8 cellular contexts compared by ENCODE assay signal in genomic region chr15:92903956-92904831, GRCh38. TPM values are rescaled to one million over a fixed set of nuclear protein-coding genes. Genes with fewer than 3 reads are reported as not detected.
A peak's percentile ranks its signal among the peaks of the same experiment; 100 is the strongest.
DNase-seq lines count a peak whose midpoint lies in the region; ATAC-seq, FAIRE-seq and TF ChIP-seq lines count a peak whose summit lies in the region.

No MANE protein-coding gene starts in this region.

- H2BK5ac ChIP-seq in H1 (ENCODE audit: low read depth, low read length) (peak overlapping the region; percentile 97), mesenchymal stem cell (ENCODE audit: low read depth, low read length, poor library complexity, severe bottlenecking) (peak overlapping the region; percentile 24)

- H3K27me3 ChIP-seq in Caco-2 (replicated peaks; ENCODE audit: control insufficient read depth, insufficient read depth, low read length) (no peaks in the 10 kb centered on the region), H1 (replicated peaks in 1 of 4; ENCODE audit: control insufficient read depth in 3 of 4, extremely low read depth in 1 of 4, insufficient read depth in 3 of 4, low read length in 3 of 4) (no peaks in the 10 kb centered on the region), mesenchymal stem cell (ENCODE audit: control insufficient read depth in 1 of 2, insufficient read depth in 1 of 2, low read length in 2 of 2) (no peaks in the 10 kb centered on the region)

- H2BK120ac ChIP-seq in H1 (replicated peaks; ENCODE audit: low read depth, low read length): no peak overlapping the region
- no peak overlapping the region for H2BK120ac ChIP-seq in mesenchymal stem cell (ENCODE audit: low read depth, low read length)

- peak; percentile 98 to 99 for TF ChIP-seq POLR2A in H1 (IDR thresholded peaks at IDR 0.05; ENCODE audit: control extremely low read depth in 1 of 2, low read depth in 2 of 2, low read length in 2 of 2)

- peak overlapping the region; percentile 98 for H3K27ac ChIP-seq in H1 (ENCODE audit: low read depth, low read length)
- peak overlapping the region; percentile 100 for H3K27ac ChIP-seq in mesenchymal stem cell (ENCODE audit: low read length, poor library complexity, severe bottlenecking)

- H3K27me3 Mint-ChIP-seq in Caco-2 (ENCODE audit: insufficient read depth, unreplicated experiment): no peaks in the 10 kb centered on the region
- no peaks in the 10 kb centered on the region for H3K27me3 Mint-ChIP-seq in activated CD8-positive, alpha-beta memory T cell treated with anti-CD3 and anti-CD28 coated beads, Interleukin-2, amount 10 ng/mL, durations not matched to agents 7 days and 5 days

- H2BK15ac ChIP-seq in H1 (ENCODE audit: low read length) (no peak overlapping the region), mesenchymal stem cell (ENCODE audit: low read depth, poor library complexity, severe bottlenecking) (no peak overlapping the region)

- H2AK5ac ChIP-seq in H1 (ENCODE audit: low read depth, low read length): no peak overlapping the region; the same call in 1 of the 2 replicates
- peak overlapping the region; percentile 86 for H2AK5ac ChIP-seq in mesenchymal stem cell (ENCODE audit: low read length, severe bottlenecking)

- H3K4me2 ChIP-seq in H1 (ENCODE audit: insufficient read depth in 1 of 2, low read depth in 2 of 2, low read length in 2 of 2): peak overlapping the region; percentile 75 to 89
- H3K4me2 ChIP-seq in mesenchymal stem cell (ENCODE audit: low read length, poor library complexity, severe bottlenecking): peak overlapping the region; percentile 76

- peak overlapping the region; percentile 51 for H3K4me3 ChIP-seq in Caco-2 (ENCODE audit: low read depth, low read length)
- H3K4me3 ChIP-seq in H1 (ENCODE audit: extremely low read depth in 1 of 4, insufficient read depth in 2 of 4, low read depth in 3 of 4, low read length in 4 of 4): peak overlapping the region; percentile 50 to 97 (median 88)
- peak overlapping the region; percentile 49 to 92 for H3K4me3 ChIP-seq in mesenchymal stem cell (ENCODE audit: insufficient read depth in 1 of 2, low read depth in 1 of 2, low read length in 2 of 2)

- H2BK12ac ChIP-seq in H1 (ENCODE audit: low read depth, low read length) (peak overlapping the region; percentile 80; the same call in 1 of the 2 replicates), mesenchymal stem cell (ENCODE audit: low read length in 2 of 2) (no peak overlapping the region)

- H3K9me3 ChIP-seq in Caco-2: no peaks in the 10 kb centered on the region
- no peaks in the 10 kb centered on the region for H3K9me3 ChIP-seq in H1 (ENCODE audit: insufficient read depth in 2 of 2, low read depth in 1 of 2, low read length in 1 of 2)
- no peaks in the 10 kb centered on the region for H3K9me3 ChIP-seq in mesenchymal stem cell (ENCODE audit: control insufficient read depth, low read length)

- H2BK20ac ChIP-seq in H1 (ENCODE audit: low read length): no peak overlapping the region

- H3K4ac ChIP-seq in H1 (replicated peaks; ENCODE audit: insufficient read length, low read depth, low read length): no peak overlapping the region
- peak overlapping the region in 1 of 2 experiments; percentile 84 for H3K4ac ChIP-seq in mesenchymal stem cell (ENCODE audit: low read depth in 1 of 2, low read length in 2 of 2)

- H3K4me1 ChIP-seq in Caco-2 (peaks cover 42% of the 10 kb centered on the region), H1 (replicated peaks in 1 of 4; ENCODE audit: control insufficient read depth in 3 of 4, insufficient read depth in 4 of 4, low read length in 3 of 4) (peaks cover 0 to 16% (median 4%) of the 10 kb centered on the region in 4 experiments; a peak in 5 of 7 replicates), mesenchymal stem cell (ENCODE audit: control insufficient read depth, insufficient read depth, low read depth, low read length) (peaks cover 4% of the 10 kb centered on the region)

- H3K9me3 Mint-ChIP-seq in Caco-2 (ENCODE audit: unreplicated experiment): peaks cover 4% of the 10 kb centered on the region
- H3K9me3 Mint-ChIP-seq in activated CD8-positive, alpha-beta memory T cell treated with anti-CD3 and anti-CD28 coated beads, Interleukin-2, amount 10 ng/mL, durations not matched to agents 7 days and 5 days (ENCODE audit: low read depth): no peaks in the 10 kb centered on the region

- peaks cover 2% of the 10 kb centered on the region; the same call in 1 of the 2 replicates for H3K23me2 ChIP-seq in H1 (ENCODE audit: low read depth, low read length)

- peak; percentile 76 for ATAC-seq in GM21381 (IDR thresholded peaks at IDR 0.05; ENCODE audit: unreplicated experiment)
- ATAC-seq in activated CD8-positive, alpha-beta memory T cell treated with anti-CD3 and anti-CD28 coated beads, Interleukin-2, amount 10 ng/mL, durations not matched to agents 7 days and 5 days: peak; percentile 87

- H3K56ac ChIP-seq in H1 (replicated peaks; ENCODE audit: insufficient read length, low read depth, low read length): peak overlapping the region; percentile 65

- intact Hi-C loops in Caco-2 (cut with micrococcal nuclease; ENCODE audit: unreplicated experiment): loop anchor here (1.0 to 5.0 kb wide), 5 partner anchors 14 to 237 kb away; no protein-coding TSS in a partner anchor

- TF ChIP-seq RAD21 in H1 (IDR thresholded peaks at IDR 0.05 in 1 of 2, conservative IDR thresholded peaks at IDR 0.05 in 1 of 2; ENCODE audit: low read depth in 2 of 2, low read length in 2 of 2): no peak

- POLR2A ChIA-PET in Caco-2 (lab: Charles Lee): interaction anchor here (0.6 to 2.2 kb wide), 12 partner anchors 10 to 108 kb away, joined by 3 to 43 read pairs (median 4); no protein-coding TSS in a partner anchor
- POLR2A ChIA-PET in H1 (lab: Charles Lee; ENCODE audit: partially characterized antibody): interaction anchor here (1.0 to 7.7 kb wide), 8 partner anchors 11 to 96 kb away, joined by 3 to 255 read pairs (median 6); no protein-coding TSS in a partner anchor

- peaks cover 16 to 18% of the 10 kb centered on the region in 2 experiments for H4K20me1 ChIP-seq in H1 (replicated peaks in 1 of 2; ENCODE audit: control insufficient read depth in 1 of 2, insufficient read depth in 2 of 2, low read length in 2 of 2)

- H3K36me3 Mint-ChIP-seq in Caco-2 (ENCODE audit: insufficient read depth, unreplicated experiment): peaks cover 89% of the 10 kb centered on the region
- H3K36me3 Mint-ChIP-seq in activated CD8-positive, alpha-beta memory T cell treated with anti-CD3 and anti-CD28 coated beads, Interleukin-2, amount 10 ng/mL, durations not matched to agents 7 days and 5 days: peaks cover 58% of the 10 kb centered on the region

- H3K27ac Mint-ChIP-seq in Caco-2 (ENCODE audit: unreplicated experiment): peak overlapping the region; percentile 99
- peak overlapping the region; percentile 99 for H3K27ac Mint-ChIP-seq in activated CD8-positive, alpha-beta memory T cell treated with anti-CD3 and anti-CD28 coated beads, Interleukin-2, amount 10 ng/mL, durations not matched to agents 7 days and 5 days

- 1% methylated on average over 37 of the region's 50 CpGs; no CpG with 5 or more reads in 1 of the 2 experiments for WGBS in H1 (ENCODE audit: extremely low coverage in 1 of 2, insufficient coverage in 1 of 2, insufficient read length in 1 of 2, insufficient replicate concordance in 2 of 2, low coverage in 1 of 2, low lambda C conversion rate in 2 of 2, missing lambda C conversion rate in 1 of 2), 2 experiments
- under 1% methylated on average over 32 of the region's 50 CpGs for WGBS in mesenchymal stem cell

- H3K23ac ChIP-seq in H1 (ENCODE audit: insufficient read length) (no peak overlapping the region), mesenchymal stem cell (ENCODE audit: low read length in 2 of 2) (no peak overlapping the region)

- peaks cover 45% of the 10 kb centered on the region for H3K4me1 Mint-ChIP-seq in Caco-2 (ENCODE audit: low read depth, unreplicated experiment)
- peaks cover 51% of the 10 kb centered on the region for H3K4me1 Mint-ChIP-seq in activated CD8-positive, alpha-beta memory T cell treated with anti-CD3 and anti-CD28 coated beads, Interleukin-2, amount 10 ng/mL, durations not matched to agents 7 days and 5 days

- H3K18ac ChIP-seq in H1 (ENCODE audit: extremely low read depth, low read length): peak overlapping the region; percentile 62
- peak overlapping the region; percentile 46 to 80 for H3K18ac ChIP-seq in mesenchymal stem cell (ENCODE audit: low read depth in 1 of 2, low read length in 2 of 2)

- no peak overlapping the region for H2AFZ ChIP-seq in H1 (ENCODE audit: low read length)
- no peak overlapping the region for H2AFZ ChIP-seq in mesenchymal stem cell (ENCODE audit: low read depth, low read length)

- peak; percentile 10 to 38; a peak in 2 of 3 replicates for TF ChIP-seq EP300 in H1 (IDR thresholded peaks at IDR 0.05; ENCODE audit: borderline replicate concordance in 1 of 2, low read depth in 2 of 2, low read length in 2 of 2)

- peaks cover 45 to 91% of the 10 kb centered on the region in 2 experiments for H3K79me2 ChIP-seq in H1 (ENCODE audit: control insufficient read depth in 1 of 2, insufficient read depth in 2 of 2, low read length in 2 of 2)

- H4K5ac ChIP-seq in H1 (ENCODE audit: insufficient read length, low read depth, low read length): peak overlapping the region; percentile 63

- H4K8ac ChIP-seq in H1 (ENCODE audit: extremely low read depth, insufficient read depth, low read length) (peak overlapping the region; percentile 98; the same call in 1 of the 2 replicates), mesenchymal stem cell (ENCODE audit: low read length) (peak overlapping the region; percentile 70)

- TF ChIP-seq CTCF in Caco-2 (IDR thresholded peaks at IDR 0.05; ENCODE audit: insufficient read depth in 1 of 2, low read depth in 1 of 2, low read length in 1 of 2, severe bottlenecking in 1 of 2, unreplicated experiment in 1 of 2) (no peak), H1 (IDR thresholded peaks at IDR 0.05; ENCODE audit: control extremely low read depth in 1 of 3, insufficient read depth in 1 of 3, low read depth in 1 of 3, low read length in 3 of 3) (no peak)

- no peak overlapping the region for H3K14ac ChIP-seq in H1 (ENCODE audit: insufficient read length)
- H3K14ac ChIP-seq in mesenchymal stem cell (ENCODE audit: low read length in 2 of 2): no peak overlapping the region

- CTCF ChIA-PET in Caco-2 (lab: Charles Lee) (interaction anchor here (1.4 to 1.5 kb wide), 2 partner anchors 22 to 107 kb away, joined by 7 read pairs; no protein-coding TSS in a partner anchor), H1 (lab: Charles Lee; ENCODE audit: partially characterized antibody) (interaction anchor here (0.6 to 1.4 kb wide), 3 partner anchors 17 to 109 kb away, joined by 3 to 4 read pairs (median 3); no protein-coding TSS in a partner anchor)
- CTCF ChIA-PET in activated CD8-positive, alpha-beta memory T cell treated with anti-CD3 and anti-CD28 coated beads, Interleukin-2, amount 10 ng/mL, durations not matched to agents 7 days and 5 days (lab: Charles Lee): interaction anchor here (2.3 to 6.6 kb wide), 3 partner anchors 12 to 95 kb away, joined by 14 to 65 read pairs (median 61); no protein-coding TSS in a partner anchor

- peak overlapping the region; percentile 86 for H3K4me3 Mint-ChIP-seq in Caco-2 (ENCODE audit: unreplicated experiment)
- H3K4me3 Mint-ChIP-seq in activated CD8-positive, alpha-beta memory T cell treated with anti-CD3 and anti-CD28 coated beads, Interleukin-2, amount 10 ng/mL, durations not matched to agents 7 days and 5 days: peak overlapping the region; percentile 79

- no peaks in the 10 kb centered on the region; the same call in 1 of the 2 replicates for H3K36me3 ChIP-seq in Caco-2 (ENCODE audit: control insufficient read depth, insufficient read depth, low read length)
- H3K36me3 ChIP-seq in H1 (ENCODE audit: control insufficient read depth in 2 of 4, insufficient read depth in 4 of 4, low read length in 3 of 4): peaks cover 0 to 24% (median 0%) of the 10 kb centered on the region in 4 experiments; a peak in 1 of 8 replicates
- H3K36me3 ChIP-seq in mesenchymal stem cell (ENCODE audit: control insufficient read depth in 1 of 2, insufficient read depth in 2 of 2, low read depth in 1 of 2, low read length in 2 of 2): peaks cover 0 to 32% of the 10 kb centered on the region in 2 experiments

- no TSS peak for BruUV-seq in Caco-2 (replicated peaks; lab: Mats Ljungman, UMichigan)

- FAIRE-seq in HTR-8/SVneo (lab: Jason Lieb, UNC) (peak; percentile 84), H1 (lab: Jason Lieb, UNC) (no peak)

- DNase-seq in Caco-2: peak; percentile 98 to 99
- DNase-seq in HTR-8/SVneo (ENCODE audit: insufficient read length, low spot score): peak; percentile 81
- peak; percentile 99 for DNase-seq in NOMO-1 treated with DMSO at 0.1 percent for 48 hours (lab: John Stamatoyannopoulos, UW; ENCODE audit: unreplicated experiment)
- peak; percentile 100 for DNase-seq in activated CD8-positive, alpha-beta memory T cell treated with anti-CD3 and anti-CD28 coated beads, Interleukin-2, amount 10 ng/mL, durations not matched to agents 7 days and 5 days
- DNase-seq in H1 (ENCODE audit: low read depth in 1 of 2, low spot score in 2 of 2): peak; percentile 98 to 99
- peak; percentile 99 for DNase-seq in mesenchymal stem cell
- DNase-seq in stimulated activated CD8-positive, alpha-beta memory T cell treated with anti-CD3 and anti-CD28 coated beads, Interleukin-12 subunit alpha, Interleukin-12 subunit beta, amount 100 ng/mL, for 24 hours (ENCODE audit: extremely low read depth): peak; percentile 95

- no peaks in the 10 kb centered on the region for H3K79me1 ChIP-seq in H1 (ENCODE audit: low read depth, low read length)
- H3K79me1 ChIP-seq in mesenchymal stem cell (replicated peaks; ENCODE audit: low read length, poor library complexity, severe bottlenecking): no peaks in the 10 kb centered on the region

- H3K9ac ChIP-seq in H1 (replicated peaks in 1 of 4; ENCODE audit: extremely low read depth in 1 of 4, low read depth in 3 of 4, low read length in 3 of 4): peak overlapping the region; percentile 67 to 98 (median 96)
- H3K9ac ChIP-seq in mesenchymal stem cell (ENCODE audit: low read length): peak overlapping the region; percentile 100

- H4K91ac ChIP-seq in H1 (replicated peaks; ENCODE audit: insufficient read length, low read length) (peak overlapping the region; percentile 58), mesenchymal stem cell (ENCODE audit: low read length) (peak overlapping the region; percentile 70)

RNA-seq across cellular contexts. Expression of gene CHD2, which starts 4.1 kb away (rescaled TPM):
- 85.0 and 108 TPM in 2 replicates for total RNA-seq in Caco-2 (2022)
- total RNA-seq in activated CD8-positive, alpha-beta memory T cell treated with anti-CD3 and anti-CD28 coated beads, Interleukin-2, amount 10 ng/mL, durations not matched to agents 7 days and 5 days: 100 to 1,000 TPM; 121 to 151 TPM
- 70.0 and 75.9 TPM in 2 replicates for total RNA-seq in H1 (2021; fragmentation: NEBNext Ultra II Directional; extraction: Animal tissue kit (Norgen Biotek cat#: 25700))
- polyA plus RNA-seq in H1 (2011; rRNA removed): 28.8 and 45.7 TPM in 2 replicates
- 46.3 TPM for polyA plus RNA-seq in H1 (2011; cell fraction: cytosol; rRNA removed)
- 145 TPM for polyA plus RNA-seq in H1 (2011; cell fraction: nucleus; rRNA removed)
- polyA plus RNA-seq in H1 (2012, experiment 1 of 2): 34.2 to 46.0 TPM (median 42.9 TPM) in 4 replicates
- polyA plus RNA-seq in H1 (2012, experiment 2 of 2): 3.4 TPM
- polyA plus RNA-seq in H1 (2013, experiment 1 of 2): 49.2 TPM
- 36.7 TPM for polyA plus RNA-seq in H1 (2013, experiment 2 of 2)
- polyA minus RNA-seq in H1 (2011; rRNA and poly(A)+ RNA removed): 72.5 and 82.6 TPM in 2 replicates
- polyA minus RNA-seq in H1 (2011; cell fraction: cytosol; rRNA and poly(A)+ RNA removed): 53.7 TPM
- polyA minus RNA-seq in H1 (2011; cell fraction: nucleus; rRNA and poly(A)+ RNA removed): 250 TPM
- polyA plus RNA-seq in mesenchymal stem cell (2013, experiment 1 of 2): 52.6 TPM
- polyA plus RNA-seq in mesenchymal stem cell (2013, experiment 2 of 2): 52.4 TPM

Comparison
In these comparisons a context has a peak if more than half of its experiments do, and no peak if none do; other contexts are left out.
1. Peak in every context shown above with its lines: DNase-seq, ATAC-seq, H3K4me3 ChIP-seq and H3K27ac ChIP-seq.